Comparison of ENCODE assay signal across 21 cellular contexts in genomic region chr11:127109796-127110195, GRCh38.
"Had no signal": no experiment of that assay in that cellular context is flagged by ENCODE, and none has a peak within 500 bp of the region (broad histone marks: within the 10 kb centered on the region; RNA-seq: fewer than 3 reads in every experiment).

No MANE protein-coding gene starts in this region.

- H3K36me3 ChIP-seq: right lobe of liver, stomach, suprapubic skin, tibial nerve, uterus had no signal

- H3K4me3 ChIP-seq: right lobe of liver, skin epidermis, stomach, suprapubic skin, tibial nerve, uterus had no signal

- H3K9me3 ChIP-seq: right lobe of liver, stomach, suprapubic skin, tibial nerve, uterus had no signal

- H3K27ac ChIP-seq: right lobe of liver, skin epidermis, stomach, suprapubic skin, tibial nerve, uterus had no signal

- H3K27ac Mint-ChIP-seq: activated CD4-positive, alpha-beta T cell treated with anti-CD3 and anti-CD28 coated beads, Interleukin-2, amount 10 ng/mL, durations not matched to agents 24 days and 14 days; activated CD8-positive, alpha-beta memory T cell treated with anti-CD3 and anti-CD28 coated beads, Interleukin-2, amount 10 ng/mL, durations not matched to agents 7 days and 5 days; activated CD8-positive, alpha-beta T cell treated with anti-CD3 and anti-CD28 coated beads for 36 hours; activated naive CD8-positive, alpha-beta T cell treated with anti-CD3 and anti-CD28 coated beads, Interleukin-2, amount 50 U/mL, for 24 hours; dendritic cell treated with granulocyte-macrophage colony-stimulating factor and Interleukin-4, amounts not matched to agents 40 ng/mL and 50 ng/mL, for 4 days; nephron; stimulated activated memory B cell treated with anti-CD40 and anti-IgM and Interleukin-4, amounts not matched to agents 10 μg/mL and 1 μg/mL and 100 μg/mL, for 72 hours had no signal

- H3K4me3 Mint-ChIP-seq: activated CD4-positive, alpha-beta T cell treated with anti-CD3 and anti-CD28 coated beads, Interleukin-2, amount 10 ng/mL, durations not matched to agents 24 days and 14 days; activated CD8-positive, alpha-beta memory T cell treated with anti-CD3 and anti-CD28 coated beads, Interleukin-2, amount 10 ng/mL, durations not matched to agents 7 days and 5 days; activated CD8-positive, alpha-beta T cell treated with anti-CD3 and anti-CD28 coated beads for 36 hours; activated naive CD8-positive, alpha-beta T cell treated with anti-CD3 and anti-CD28 coated beads, Interleukin-2, amount 50 U/mL, for 24 hours; dendritic cell treated with granulocyte-macrophage colony-stimulating factor and Interleukin-4, amounts not matched to agents 40 ng/mL and 50 ng/mL, for 4 days; nephron; stimulated activated memory B cell treated with anti-CD40 and anti-IgM and Interleukin-4, amounts not matched to agents 10 μg/mL and 1 μg/mL and 100 μg/mL, for 72 hours had no signal

- H3K4me1 ChIP-seq: stomach, suprapubic skin, uterus had no signal

- H3K36me3 Mint-ChIP-seq: activated CD8-positive, alpha-beta memory T cell treated with anti-CD3 and anti-CD28 coated beads, Interleukin-2, amount 10 ng/mL, durations not matched to agents 7 days and 5 days; stimulated activated memory B cell treated with anti-CD40 and anti-IgM and Interleukin-4, amounts not matched to agents 10 μg/mL and 1 μg/mL and 100 μg/mL, for 72 hours had no signal

- DNase-seq: activated CD4-positive, alpha-beta T cell treated with anti-CD3 and anti-CD28 coated beads, Interleukin-2, amount 10 ng/mL, durations not matched to agents 24 days and 14 days; activated CD8-positive, alpha-beta memory T cell treated with anti-CD3 and anti-CD28 coated beads, Interleukin-2, amount 10 ng/mL, durations not matched to agents 7 days and 5 days; activated CD8-positive, alpha-beta T cell treated with anti-CD3 and anti-CD28 coated beads for 36 hours; activated effector memory CD4-positive, alpha-beta T cell treated with anti-CD3 and anti-CD28 coated beads, Interleukin-2, amount 50 U/mL, for 16 hours; activated naive CD4-positive, alpha-beta T cell treated with anti-CD3 and anti-CD28 coated beads, Interleukin-2, amount 50 U/mL, for 16 hours; activated naive CD8-positive, alpha-beta T cell treated with anti-CD3 and anti-CD28 coated beads, Interleukin-2, amount 50 U/mL, for 24 hours; activated T-cell treated with anti-CD3 and anti-CD28 coated beads for 4 hours; effector CD4-positive, alpha-beta T cell; left cardiac atrium; occipital lobe; right lobe of liver; stimulated activated CD4-positive, alpha-beta T cell treated with anti-CD3 and anti-CD28 coated beads, Interleukin-1b, Interleukin-23, amount 100 ng/mL, for 48 hours; stomach; uterus had no signal

- H3K4me1 Mint-ChIP-seq: activated CD4-positive, alpha-beta T cell treated with anti-CD3 and anti-CD28 coated beads, Interleukin-2, amount 10 ng/mL, durations not matched to agents 24 days and 14 days; activated CD8-positive, alpha-beta memory T cell treated with anti-CD3 and anti-CD28 coated beads, Interleukin-2, amount 10 ng/mL, durations not matched to agents 7 days and 5 days; activated naive CD8-positive, alpha-beta T cell treated with anti-CD3 and anti-CD28 coated beads, Interleukin-2, amount 50 U/mL, for 24 hours; stimulated activated memory B cell treated with anti-CD40 and anti-IgM and Interleukin-4, amounts not matched to agents 10 μg/mL and 1 μg/mL and 100 μg/mL, for 72 hours had no signal

- H3K27me3 Mint-ChIP-seq: activated CD4-positive, alpha-beta T cell treated with anti-CD3 and anti-CD28 coated beads, Interleukin-2, amount 10 ng/mL, durations not matched to agents 24 days and 14 days; activated CD8-positive, alpha-beta memory T cell treated with anti-CD3 and anti-CD28 coated beads, Interleukin-2, amount 10 ng/mL, durations not matched to agents 7 days and 5 days; activated naive CD8-positive, alpha-beta T cell treated with anti-CD3 and anti-CD28 coated beads, Interleukin-2, amount 50 U/mL, for 24 hours; dendritic cell treated with granulocyte-macrophage colony-stimulating factor and Interleukin-4, amounts not matched to agents 40 ng/mL and 50 ng/mL, for 4 days; stimulated activated memory B cell treated with anti-CD40 and anti-IgM and Interleukin-4, amounts not matched to agents 10 μg/mL and 1 μg/mL and 100 μg/mL, for 72 hours had no signal

- H3K27me3 ChIP-seq: right lobe of liver, suprapubic skin, tibial nerve, uterus had no signal

- ATAC-seq: activated CD4-positive, CD25-positive, alpha-beta regulatory T cell treated with anti-CD3 and anti-CD28 coated beads, Interleukin-2, amount 50 U/mL, for 24 hours; activated CD8-positive, alpha-beta memory T cell treated with anti-CD3 and anti-CD28 coated beads, Interleukin-2, amount 10 ng/mL, durations not matched to agents 7 days and 5 days; activated CD8-positive, alpha-beta T cell treated with anti-CD3 and anti-CD28 coated beads for 36 hours; activated naive CD8-positive, alpha-beta T cell treated with anti-CD3 and anti-CD28 coated beads, Interleukin-2, amount 50 U/mL, for 24 hours; left cardiac atrium; stimulated activated memory B cell treated with anti-CD40 and anti-IgM and Interleukin-4, amounts not matched to agents 10 μg/mL and 1 μg/mL and 100 μg/mL, for 72 hours had no signal

- H3K9me3 Mint-ChIP-seq: activated CD4-positive, alpha-beta T cell treated with anti-CD3 and anti-CD28 coated beads, Interleukin-2, amount 10 ng/mL, durations not matched to agents 24 days and 14 days; activated CD8-positive, alpha-beta T cell treated with anti-CD3 and anti-CD28 coated beads for 36 hours; activated naive CD8-positive, alpha-beta T cell treated with anti-CD3 and anti-CD28 coated beads, Interleukin-2, amount 50 U/mL, for 24 hours; dendritic cell treated with granulocyte-macrophage colony-stimulating factor and Interleukin-4, amounts not matched to agents 40 ng/mL and 50 ng/mL, for 4 days; nephron; stimulated activated memory B cell treated with anti-CD40 and anti-IgM and Interleukin-4, amounts not matched to agents 10 μg/mL and 1 μg/mL and 100 μg/mL, for 72 hours had no signal
